ENCODE assay signal across 8 cellular contexts in genomic region chr2:96874099-96874831, GRCh38. TPM values are rescaled to one million over a fixed set of nuclear protein-coding genes. Genes with fewer than 3 reads are reported as not detected.
DNase-seq lines count a peak whose midpoint lies in the region; ATAC-seq and TF ChIP-seq lines count a peak whose summit lies in the region.
"Had no signal": no experiment of that assay in that cellular context is flagged by ENCODE, and none has a peak within 500 bp of the region (broad histone marks: within the 10 kb centered on the region; RNA-seq: fewer than 3 reads in every experiment).

No MANE protein-coding gene starts in this region.

- DNase-seq in activated naive CD4-positive, alpha-beta T cell treated with anti-CD3 and anti-CD28 coated beads, Interleukin-2, amount 50 U/mL, for 72 hours (ENCODE audit: low spot score in 2 of 2), result no peak
- DNase-seq in prostate gland (ENCODE audit: low spot score) (no peak), iPS-NIHi11 (ENCODE audit: low spot score) (no peak), cerebellar nuclear complex (lab: John Stamatoyannopoulos, UW) (no peak)

- peak overlapping the region; percentile 46 to 53 for H3K27ac ChIP-seq in prostate gland
- H3K27ac ChIP-seq: HL-60 had no signal

- H3K9me3 Mint-ChIP-seq in activated naive CD4-positive, alpha-beta T cell treated with anti-CD3 and anti-CD28 coated beads, Interleukin-2, amount 50 U/mL, for 72 hours, result no peaks in the 10 kb centered on the region

- H3K9me3 ChIP-seq in prostate gland, result no peaks in the 10 kb centered on the region

- TF ChIP-seq POLR2A in prostate gland (IDR thresholded peaks at IDR 0.05), result no peak

- intact Hi-C loops in prostate gland (cut with DNase I), result no loop called here

- no peak for TF ChIP-seq CTCF in prostate gland (IDR thresholded peaks at IDR 0.05)

- H3K4me3 ChIP-seq in prostate gland, result no peak overlapping the region

- H3K27ac Mint-ChIP-seq in activated naive CD4-positive, alpha-beta T cell treated with anti-CD3 and anti-CD28 coated beads, Interleukin-2, amount 50 U/mL, for 72 hours, result peak overlapping the region in 1 of 2 donors; percentile 56

- H3K4me1 ChIP-seq in prostate gland (replicated peaks), result no peaks in the 10 kb centered on the region

- ATAC-seq in GM18861 (IDR thresholded peaks at IDR 0.05; ENCODE audit: unreplicated experiment), result peak; percentile 50
- ATAC-seq in GM21825 (IDR thresholded peaks at IDR 0.05; ENCODE audit: unreplicated experiment), result peak; percentile 49
- peak; percentile 39 to 44 for ATAC-seq in activated naive CD4-positive, alpha-beta T cell treated with anti-CD3 and anti-CD28 coated beads, Interleukin-2, amount 50 U/mL, for 72 hours
- no peak for ATAC-seq in GM18858 (IDR thresholded peaks at IDR 0.05; ENCODE audit: unreplicated experiment)

- WGBS in prostate gland, result 26% methylated on average over 19 of the region's 19 CpGs

- H3K36me3 ChIP-seq in prostate gland, result no peaks in the 10 kb centered on the region

- H3K27me3 ChIP-seq in prostate gland (replicated peaks; ENCODE audit: insufficient read depth), result no peaks in the 10 kb centered on the region

- no peaks in the 10 kb centered on the region for H3K36me3 Mint-ChIP-seq in activated naive CD4-positive, alpha-beta T cell treated with anti-CD3 and anti-CD28 coated beads, Interleukin-2, amount 50 U/mL, for 72 hours

RNA-seq across cellular contexts. Expression of gene SEMA4C, which starts 4.4 kb away (rescaled TPM):
- 10 to 100 TPM in 1 of 2 donors, 1 to 10 TPM in 1; 6.8 to 10.8 TPM for total RNA-seq in activated naive CD4-positive, alpha-beta T cell treated with anti-CD3 and anti-CD28 coated beads, Interleukin-2, amount 50 U/mL, for 72 hours
- 10 to 100 TPM; 35.8 to 45.9 TPM for total RNA-seq in prostate gland

RNA-seq across cellular contexts. Expression of gene ANKRD39, which starts 16.4 kb away (rescaled TPM):
- 10 to 100 TPM; 23.8 to 39.2 TPM for total RNA-seq in activated naive CD4-positive, alpha-beta T cell treated with anti-CD3 and anti-CD28 coated beads, Interleukin-2, amount 50 U/mL, for 72 hours
- total RNA-seq in prostate gland, result 10 to 100 TPM; 21.2 to 38.7 TPM

RNA-seq across cellular contexts. Expression of gene ANKRD23, which starts 30.4 kb away (rescaled TPM):
- 1 to 10 TPM; 3.7 to 6.8 TPM for total RNA-seq in activated naive CD4-positive, alpha-beta T cell treated with anti-CD3 and anti-CD28 coated beads, Interleukin-2, amount 50 U/mL, for 72 hours
- 10 to 100 TPM; 11.4 to 15.2 TPM for total RNA-seq in prostate gland

RNA-seq across cellular contexts. Expression of gene CNNM3, which starts 58.2 kb away (rescaled TPM):
- 10 to 100 TPM; 15.0 to 18.8 TPM for total RNA-seq in activated naive CD4-positive, alpha-beta T cell treated with anti-CD3 and anti-CD28 coated beads, Interleukin-2, amount 50 U/mL, for 72 hours
- total RNA-seq in prostate gland, result 10 to 100 TPM; 29.7 to 29.8 TPM
